ENCODE assay signal across 8 cellular contexts in the genomic region with DNA sequence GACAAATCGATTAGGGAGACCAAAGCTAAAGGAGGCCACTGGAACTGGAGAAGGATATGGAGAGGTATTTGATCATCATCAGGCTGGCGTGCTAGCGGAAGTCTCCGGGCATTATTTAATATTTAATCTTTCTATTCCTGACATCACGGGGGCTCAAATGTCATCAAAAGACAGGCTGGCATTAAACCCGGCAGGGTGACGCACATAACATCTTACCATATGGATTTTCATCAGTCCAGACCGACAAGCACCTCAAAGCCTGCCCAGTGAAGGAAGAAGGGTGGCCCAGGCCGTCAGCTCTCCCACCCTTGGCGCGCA. TPM values are rescaled to one million over a fixed set of nuclear protein-coding genes. Genes with fewer than 3 reads are reported as not detected.
A peak's percentile ranks its signal among the peaks of the same experiment; 100 is the strongest.
DNase-seq lines count a peak whose midpoint lies in the region; ATAC-seq and TF ChIP-seq lines count a peak whose summit lies in the region.

No MANE protein-coding gene starts in this region.

- ATAC-seq in HG03378 (IDR thresholded peaks at IDR 0.05; ENCODE audit: unreplicated experiment) (peak; percentile 14), GM21737 (IDR thresholded peaks at IDR 0.05; ENCODE audit: unreplicated experiment) (no peak), HG02623 (IDR thresholded peaks at IDR 0.05; ENCODE audit: unreplicated experiment) (no peak)

- H3K4me3 ChIP-seq in WERI-Rb-1 (ENCODE audit: low read depth, low read length) (peak overlapping the region; percentile 58), fibroblast of villous mesenchyme (ENCODE audit: low read depth, low read length) (peak overlapping the region; percentile 82)

- TF ChIP-seq CTCF in WERI-Rb-1 (IDR thresholded peaks at IDR 0.05; ENCODE audit: low read depth, low read length) (no peak), fibroblast of villous mesenchyme (IDR thresholded peaks at IDR 0.05; ENCODE audit: insufficient read depth, low read depth, low read length) (no peak)

- no peaks in the 10 kb centered on the region for H3K27me3 ChIP-seq in WERI-Rb-1 (ENCODE audit: insufficient read depth, low read depth, severe bottlenecking)

- H3K9me3 ChIP-seq in WERI-Rb-1 (ENCODE audit: severe bottlenecking), result no peaks in the 10 kb centered on the region

- DNase-seq in NCI-H1694 treated with DMSO at 0.1 percent for 48 hours (lab: John Stamatoyannopoulos, UW), result peak; percentile 33
- no peak for DNase-seq in NCI-H1694 (lab: John Stamatoyannopoulos, UW)
- no peak for DNase-seq in WERI-Rb-1
- peak; percentile 42 for DNase-seq in fibroblast of villous mesenchyme (ENCODE audit: low read depth)
- peak; percentile 33 for DNase-seq in pons (ENCODE audit: low spot score)

- H3K36me3 ChIP-seq in WERI-Rb-1, result no peaks in the 10 kb centered on the region

- H3K27ac ChIP-seq in WERI-Rb-1, result peak overlapping the region; percentile 80

RNA-seq across cellular contexts. Expression of a gene that starts 0.6 kb away (rescaled TPM):
- total RNA-seq in fibroblast of villous mesenchyme, result 37.7 and 42.3 TPM in 2 replicates

RNA-seq across cellular contexts. Expression of a gene that starts 0.7 kb away (rescaled TPM):
- 1.3 TPM in 2 replicates for total RNA-seq in fibroblast of villous mesenchyme

Comparison
In these comparisons a context has a peak if more than half of its experiments do, and no peak if none do; other contexts are left out.
1. DNase-seq: peak in NCI-H1694 treated with DMSO at 0.1 percent for 48 hours (single experiment), fibroblast of villous mesenchyme (single experiment) and pons (single experiment); none in NCI-H1694 (single experiment) and WERI-Rb-1 (single experiment).